16 cellular contexts compared by ENCODE assay signal in the genomic region with DNA sequence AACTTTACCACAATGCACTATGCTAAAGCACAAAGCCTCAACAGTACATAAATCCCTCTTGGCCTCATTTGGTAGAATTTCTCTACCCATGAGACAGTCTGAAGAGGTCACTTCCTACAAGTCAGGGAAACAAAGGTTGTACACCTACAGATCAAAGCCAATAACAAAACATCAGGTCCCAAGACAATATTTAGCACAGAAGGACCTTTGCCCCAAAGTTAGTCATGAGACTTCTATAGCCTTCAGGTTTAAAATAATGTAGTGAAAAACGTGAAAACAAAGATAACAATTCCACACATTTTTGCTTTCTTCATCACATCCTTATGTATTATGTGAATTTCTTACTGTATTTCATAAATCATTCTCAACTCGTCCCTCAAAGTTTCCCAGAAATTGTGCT. TPM values are rescaled to one million over a fixed set of nuclear protein-coding genes. Genes with fewer than 3 reads are reported as not detected.
DNase-seq lines count a peak whose midpoint lies in the region; TF ChIP-seq lines count a peak whose summit lies in the region.
"Had no signal": no experiment of that assay in that cellular context is flagged by ENCODE, and none has a peak within 500 bp of the region (broad histone marks: within the 10 kb centered on the region; RNA-seq: fewer than 3 reads in every experiment).

No MANE protein-coding gene starts in this region.

- no peaks in the 10 kb centered on the region for H3K36me3 ChIP-seq in cardiac muscle cell
- peaks cover 39% of the 10 kb centered on the region for H3K36me3 ChIP-seq in MG63
- H3K36me3 ChIP-seq: left ventricle myocardium inferior, suprapubic skin had no signal

- DNase-seq in cardiac muscle cell (ENCODE audit: low read depth in 1 of 2, low spot score in 1 of 2) (peak in 1 of 2 donors; percentile 26), cardiac septum (ENCODE audit: low spot score) (no peak), astrocyte of the spinal cord (ENCODE audit: low read depth, low spot score) (peak; percentile 46), kidney tubule cell (ENCODE audit: low spot score) (peak; percentile 6), NCI-H1105 treated with DMSO at 0.1 percent for 48 hours (lab: John Stamatoyannopoulos, UW) (no peak), substantia nigra (lab: John Stamatoyannopoulos, UW) (no peak), MG63 (no peak), NK-92 (lab: John Stamatoyannopoulos, UW; ENCODE audit: unreplicated experiment) (no peak)
- DNase-seq: activated CD4-positive, alpha-beta T cell treated with anti-CD3 and anti-CD28 coated beads for 48 hours; activated naive CD4-positive, alpha-beta T cell treated with anti-CD3 and anti-CD28 coated beads, Interleukin-2, amount 50 U/mL, for 16 hours; COR-L47; left ventricle myocardium inferior; naive B cell; NCI-H1092 treated with DMSO at 0.1 percent for 48 hours; NCI-H2171 had no signal

- intact Hi-C loops in cardiac septum (cut with DNase I), result no loop called here

- in situ Hi-C loops in astrocyte of the spinal cord (cut with HindIII; ENCODE audit: low sequenced_read_pairs), result no loop called here

- no peaks in the 10 kb centered on the region for H3K27me3 ChIP-seq in cardiac muscle cell
- H3K27me3 ChIP-seq in MG63, result no peaks in the 10 kb centered on the region
- H3K27me3 ChIP-seq: suprapubic skin had no signal

- H3K4me3 ChIP-seq in cardiac muscle cell, result no peak overlapping the region
- no peak overlapping the region for H3K4me3 ChIP-seq in astrocyte of the spinal cord (ENCODE audit: low read depth, low read length)
- H3K4me3 ChIP-seq in MG63, result no peak overlapping the region
- H3K4me3 ChIP-seq: left ventricle myocardium inferior, suprapubic skin had no signal

- no peaks in the 10 kb centered on the region for H3K9me3 ChIP-seq in cardiac muscle cell (ENCODE audit: low read depth)
- no peaks in the 10 kb centered on the region for H3K9me3 ChIP-seq in MG63
- H3K9me3 ChIP-seq: left ventricle myocardium inferior, suprapubic skin had no signal

- H3K27ac ChIP-seq in cardiac muscle cell, result peak overlapping the region; percentile 47
- H3K27ac ChIP-seq in substantia nigra (ENCODE audit: low read depth, low read length, poor library complexity, severe bottlenecking), result no peak overlapping the region
- H3K27ac ChIP-seq: left ventricle myocardium inferior, suprapubic skin had no signal

- no peaks in the 10 kb centered on the region for H3K4me1 ChIP-seq in cardiac muscle cell (ENCODE audit: low read depth)

- TF ChIP-seq CTCF in cardiac muscle cell (IDR thresholded peaks at IDR 0.05; ENCODE audit: low read depth, low read length) (no peak), astrocyte of the spinal cord (IDR thresholded peaks at IDR 0.05; ENCODE audit: low read depth, low read length) (no peak)

RNA-seq across cellular contexts. Expression of a gene that starts 15.8 kb away (rescaled TPM):
- 52.7 and 83.6 TPM in 2 replicates for total RNA-seq in cardiac muscle cell
- polyA plus RNA-seq in cardiac muscle cell, result 32.5 and 36.1 TPM in 2 replicates
- 59.1 TPM for total RNA-seq in cardiac septum
- total RNA-seq in MG63 (2014; rRNA removed; shearing (Covaris generic); ENCODE audit: low replicate concordance), result 18.3 and 26.9 TPM in 2 replicates

Comparison
In these comparisons a context has a peak if more than half of its experiments do, and no peak if none do; other contexts are left out.
1. DNase-seq: peak in astrocyte of the spinal cord (single experiment) and kidney tubule cell (single experiment); none in cardiac septum (single experiment), NCI-H1105 treated with DMSO at 0.1 percent for 48 hours (single experiment), substantia nigra (0 of 49), MG63 (single experiment) and NK-92 (single experiment).